18 cellular contexts compared by ENCODE assay signal in genomic region chr12:96244826-96245225, GRCh38. TPM values are rescaled to one million over a fixed set of nuclear protein-coding genes. Genes with fewer than 3 reads are reported as not detected.
DNase-seq lines count a peak whose midpoint lies in the region; ATAC-seq and TF ChIP-seq lines count a peak whose summit lies in the region.
"Had no signal": no experiment of that assay in that cellular context is flagged by ENCODE, and none has a peak within 500 bp of the region (broad histone marks: within the 10 kb centered on the region; RNA-seq: fewer than 3 reads in every experiment).

No MANE protein-coding gene starts in this region.

- H3K36me3 ChIP-seq in ACC112 (ENCODE audit: insufficient read depth, low read length): peaks cover 49% of the 10 kb centered on the region; the same call in 1 of the 2 replicates
- peaks cover 5 to 60% (median 23%) of the 10 kb centered on the region in 6 donors for H3K36me3 ChIP-seq in spleen

- peaks cover 96% of the 10 kb centered on the region for H3K79me2 ChIP-seq in ACC112 (ENCODE audit: control insufficient read depth, insufficient read depth, low read length, unreplicated experiment)

- no peak overlapping the region for H3K4me3 ChIP-seq in ACC112 (ENCODE audit: low read depth, low read length)
- H3K4me3 ChIP-seq in spleen: no peak overlapping the region
- H3K4me3 ChIP-seq: GM12878 had no signal

- ATAC-seq in GM18870 (IDR thresholded peaks at IDR 0.05; ENCODE audit: unreplicated experiment) (no peak), GM19397 (IDR thresholded peaks at IDR 0.05; ENCODE audit: unreplicated experiment) (no peak)
- ATAC-seq: GM12878, PC-3 had no signal

- H3K9me3 ChIP-seq in spleen: no peaks in the 10 kb centered on the region

- DNase-seq in NCI-H748 (lab: John Stamatoyannopoulos, UW; ENCODE audit: unreplicated experiment) (peak; percentile 34), NCI-H748 treated with DMSO at 0.1 percent for 48 hours (lab: John Stamatoyannopoulos, UW) (no peak), ecto neural progenitor cell (ENCODE audit: low spot score) (peak; percentile 25), spleen (peak; percentile 51), NCI-H345 treated with DMSO at 0.1 percent for 48 hours (lab: John Stamatoyannopoulos, UW; ENCODE audit: unreplicated experiment) (no peak)
- DNase-seq: 8988T, DND-41, KBM-7, MV-4-11, NCI-H1417, NCI-H1930, NCI-H2171 treated with DMSO at 0.1 percent for 48 hours, NCI-H82, PC-3 had no signal

- H3K27ac ChIP-seq in ACC112 (ENCODE audit: low read depth, low read length) (peak overlapping the region; percentile 17; the same call in 1 of the 2 replicates), spleen (peak overlapping the region in 4 of 8 donors; percentile 5 to 48 (median 21))

- H2AFZ ChIP-seq in ACC112 (ENCODE audit: low read length, unreplicated experiment): no peak overlapping the region

- intact Hi-C loops in spleen (cut with DNase I; ENCODE audit: low total_unique reads): no loop called here

- H3K27me3 ChIP-seq in ACC112 (ENCODE audit: insufficient read depth, low read length): no peaks in the 10 kb centered on the region
- no peaks in the 10 kb centered on the region for H3K27me3 ChIP-seq in spleen (replicated peaks in 1 of 7)

- no peak for TF ChIP-seq POLR2A in spleen (IDR thresholded peaks at IDR 0.05)

- WGBS in spleen, 5 donors: 73 to 88% (median 83%) methylated on average over 13 of the region's 13 CpGs

- TF ChIP-seq CTCF in spleen (IDR thresholded peaks at IDR 0.05 in 8 of 11, conservative IDR thresholded peaks at IDR 0.05 in 3 of 11): no peak

- H3K4me1 ChIP-seq in ACC112 (ENCODE audit: control insufficient read depth, insufficient read depth, low read length, unreplicated experiment) (peaks cover 33% of the 10 kb centered on the region), spleen (peaks cover 0 to 75% (median 41%) of the 10 kb centered on the region in 6 donors)

RNA-seq across cellular contexts. Expression of gene ELK3, which starts 50.7 kb away (rescaled TPM):
- 10 to 100 TPM; 44.4 to 92.7 (median 60.0) TPM for total RNA-seq in spleen
- 10 to 100 TPM; 14.5 to 29.7 (median 15.9) TPM for polyA plus RNA-seq in spleen

Comparison
In these comparisons a context has a peak if more than half of its experiments do, and no peak if none do; other contexts are left out.
1. DNase-seq: peak in NCI-H748 (single experiment), ecto neural progenitor cell (single experiment) and spleen (single experiment); none in NCI-H748 treated with DMSO at 0.1 percent for 48 hours (single experiment) and NCI-H345 treated with DMSO at 0.1 percent for 48 hours (single experiment).